1 cellular context compared by ENCODE assay signal in genomic region chr7:4805110-4805978, GRCh38.
TF ChIP-seq lines count a peak whose summit lies in the region.

No MANE protein-coding gene starts in this region.

TF ChIP-seq in HepG2, 621 proteins besides CTCF, POLR2A, EP300 and RAD21:
- TF ChIP-seq TFAP4 (IDR thresholded peaks at IDR 0.05; ENCODE audit: borderline replicate concordance, low read depth), result peak; percentile 75; the same call in 1 of the 2 replicates
- TF ChIP-seq TFDP1 (CRISPR knock-in tag; IDR thresholded peaks at IDR 0.05; ENCODE audit: borderline replicate concordance), result no peak
- TF ChIP-seq ZSCAN5A (CRISPR knock-in tag; IDR thresholded peaks at IDR 0.05; ENCODE audit: borderline replicate concordance), result no peak
- no peak for TF ChIP-seq FOXP1 (IDR thresholded peaks at IDR 0.05)
- no peak for TF ChIP-seq FOXP1 (CRISPR knock-in tag; IDR thresholded peaks at IDR 0.05)
- TF ChIP-seq EZH2 (conservative IDR thresholded peaks at IDR 0.05; ENCODE audit: low read depth, low read length), result no peak
- peak; percentile 55 for TF ChIP-seq FOSL2 (CRISPR knock-in tag; IDR thresholded peaks at IDR 0.05)
